Comparison of ENCODE assay signal across 8 cellular contexts in genomic region chr21:6498716-6499115, GRCh38.
DNase-seq lines count a peak whose midpoint lies in the region; ATAC-seq and TF ChIP-seq lines count a peak whose summit lies in the region.
"Not testable (repeated sequence)": the region's sequence is repeated elsewhere in the genome, so short reads cannot be mapped to it uniquely, and the experiment has no call there.

No MANE protein-coding gene starts in this region.

- not testable (repeated sequence) for H3K36me3 ChIP-seq in suprapubic skin

- H3K4me3 Mint-ChIP-seq in T-helper 17 cell (peak overlapping the region; percentile 56), naive B cell (peak overlapping the region in 2 of 8 donors; percentile 41 to 68)
- peak overlapping the region; percentile 55 for H3K4me3 Mint-ChIP-seq in activated naive CD8-positive, alpha-beta T cell treated with anti-CD3 and anti-CD28 coated beads for 36 hours

- ATAC-seq in GM21786 (IDR thresholded peaks at IDR 0.05; ENCODE audit: unreplicated experiment) (peak; percentile 8), HG03439 (IDR thresholded peaks at IDR 0.05; ENCODE audit: unreplicated experiment) (peak; percentile 57), T-helper 17 cell (peak; percentile 35), naive B cell (ENCODE audit: low read depth in 2 of 2) (peak in 1 of 2 donors; percentile 13)

- DNase-seq in ELR (ENCODE audit: low read depth) (peak; percentile 9), T-helper 17 cell (peak; percentile 8 to 19 (median 9)), glomerular visceral epithelial cell (ENCODE audit: extremely low spot score) (peak; percentile 1), naive B cell (peak; percentile 12), suprapubic skin (ENCODE audit: low spot score in 2 of 2) (peak in 1 of 2 donors; percentile 37)
- DNase-seq in activated naive CD8-positive, alpha-beta T cell treated with anti-CD3 and anti-CD28 coated beads for 36 hours, result peak; percentile 34

- H3K4me3 ChIP-seq in suprapubic skin, result peak overlapping the region; percentile 57

- H3K9me3 Mint-ChIP-seq in activated naive CD8-positive, alpha-beta T cell treated with anti-CD3 and anti-CD28 coated beads for 36 hours; naive B cell: not testable (repeated sequence)

- peak overlapping the region; percentile 82 for H3K27ac ChIP-seq in suprapubic skin

- not testable (repeated sequence) for H3K27me3 Mint-ChIP-seq in T-helper 17 cell; activated naive CD8-positive, alpha-beta T cell treated with anti-CD3 and anti-CD28 coated beads for 36 hours; naive B cell

- not testable (repeated sequence) for TF ChIP-seq CTCF in suprapubic skin (IDR thresholded peaks at IDR 0.05)

- H3K27ac Mint-ChIP-seq in T-helper 17 cell, naive B cell: not testable (repeated sequence)
- H3K27ac Mint-ChIP-seq in activated naive CD8-positive, alpha-beta T cell treated with anti-CD3 and anti-CD28 coated beads for 36 hours, result peak overlapping the region; percentile 20

- WGBS in suprapubic skin, result no CpG with 5 or more reads among the region's 55 CpGs

- TF ChIP-seq POLR2A in suprapubic skin (IDR thresholded peaks at IDR 0.05), result not testable (repeated sequence)

- not testable (repeated sequence) for H3K4me1 ChIP-seq in suprapubic skin

- H3K9me3 ChIP-seq in T-helper 17 cell (ENCODE audit: control insufficient read depth, low read length, poor library complexity, severe bottlenecking); suprapubic skin: not testable (repeated sequence)

- not testable (repeated sequence) for H3K27me3 ChIP-seq in suprapubic skin

- H3K36me3 Mint-ChIP-seq in T-helper 17 cell (ENCODE audit: low read depth); activated naive CD8-positive, alpha-beta T cell treated with anti-CD3 and anti-CD28 coated beads for 36 hours; naive B cell: not testable (repeated sequence)

- H3K4me1 Mint-ChIP-seq in T-helper 17 cell; activated naive CD8-positive, alpha-beta T cell treated with anti-CD3 and anti-CD28 coated beads for 36 hours; naive B cell: not testable (repeated sequence)

- TF ChIP-seq EP300 in suprapubic skin (IDR thresholded peaks at IDR 0.05), result not testable (repeated sequence)
